ENCODE assay signal across 1 cellular context in the genomic region with DNA sequence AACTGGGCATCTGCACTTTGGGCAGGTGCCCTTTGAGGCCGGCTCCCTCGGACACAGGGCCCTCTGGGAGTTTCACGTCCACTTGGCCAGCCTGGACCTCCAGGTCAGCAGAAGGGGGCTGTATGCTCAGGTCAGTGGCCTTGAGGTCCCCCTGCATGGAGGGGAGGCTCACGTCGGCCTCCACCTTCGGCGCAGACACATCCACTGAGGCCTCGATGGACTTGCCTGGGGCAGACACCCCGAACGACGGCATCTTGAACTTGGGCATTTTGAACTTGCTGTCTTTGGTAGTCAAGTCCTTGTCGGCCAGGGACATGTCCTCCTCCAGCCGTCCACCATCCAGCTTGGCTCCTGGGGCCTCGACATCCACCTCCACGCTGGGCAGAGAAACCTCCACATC. TPM values are rescaled to one million over a fixed set of nuclear protein-coding genes. Genes with fewer than 3 reads are reported as not detected.
"Had no signal": no experiment of that assay in that cellular context is flagged by ENCODE, and none has a peak within 500 bp of the region (broad histone marks: within the 10 kb centered on the region; RNA-seq: fewer than 3 reads in every experiment).

No MANE protein-coding gene starts in this region.

RNA-seq across cellular contexts. Expression of gene PLD4, which starts 26.0 kb away (rescaled TPM):
- total RNA-seq: vagina had no signal
